23 cellular contexts compared by ENCODE assay signal in the genomic region with DNA sequence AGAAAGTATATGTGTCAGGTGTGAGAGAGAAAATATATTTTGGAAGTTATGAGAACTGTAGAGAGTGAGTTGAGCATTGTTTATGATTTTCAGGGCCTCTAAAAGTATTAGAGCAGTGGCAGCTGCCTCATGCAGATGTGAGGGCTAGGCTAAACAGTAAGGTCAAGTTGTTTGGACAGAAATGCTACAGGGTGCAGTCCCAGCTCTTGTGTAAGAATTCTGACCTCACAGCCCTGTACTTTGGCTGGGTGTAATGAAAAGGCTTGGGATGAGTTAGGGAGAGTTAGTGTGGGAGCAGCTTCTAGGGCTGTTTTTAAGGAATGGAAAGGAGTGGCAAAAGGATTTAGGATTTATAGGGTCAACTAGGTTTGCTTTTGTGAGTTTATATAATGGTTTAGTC.
"Had no signal": no experiment of that assay in that cellular context is flagged by ENCODE, and none has a peak within 500 bp of the region (broad histone marks: within the 10 kb centered on the region; RNA-seq: fewer than 3 reads in every experiment).

No MANE protein-coding gene starts in this region.

- H3K36me3 ChIP-seq: gastroesophageal sphincter, heart left ventricle, left lung, prostate gland, right atrium auricular region, spleen, thoracic aorta, transverse colon, vagina had no signal

- H3K9me3 ChIP-seq: gastroesophageal sphincter, prostate gland, right atrium auricular region, thoracic aorta, transverse colon, vagina had no signal

- ATAC-seq: foreskin keratinocyte; gastroesophageal sphincter; heart left ventricle; left cardiac atrium; left lung; naive thymus-derived CD8-positive, alpha-beta T cell; sciatic nerve; stimulated activated memory B cell treated with anti-CD40 and anti-IgM and Interleukin-4, amounts not matched to agents 10 μg/mL and 1 μg/mL and 100 μg/mL, for 72 hours had no signal

- H3K27ac ChIP-seq: dorsolateral prefrontal cortex, foreskin keratinocyte, gastroesophageal sphincter, heart left ventricle, hepatocyte, left lung, prostate gland, right atrium auricular region, skin epidermis, spleen, thoracic aorta, transverse colon, vagina had no signal

- H3K4me2 ChIP-seq: hepatocyte had no signal

- H2AFZ ChIP-seq: hepatocyte had no signal

- H3K4me3 ChIP-seq: dorsolateral prefrontal cortex, gastroesophageal sphincter, heart left ventricle, hepatocyte, left lung, prostate gland, right atrium auricular region, skin epidermis, spleen, thoracic aorta, transverse colon, vagina had no signal

- H3K4me1 ChIP-seq: foreskin keratinocyte, gastroesophageal sphincter, heart left ventricle, left lung, prostate gland, right atrium auricular region, spleen, transverse colon, vagina had no signal

- H3K79me2 ChIP-seq: hepatocyte had no signal

- DNase-seq: cerebellar nuclear complex; dorsolateral prefrontal cortex; effector CD4-positive, alpha-beta T cell; foreskin keratinocyte; heart left ventricle; left cardiac atrium; left lung; mammary epithelial cell; naive thymus-derived CD8-positive, alpha-beta T cell; nephron progenitor cell; nucleus accumbens; spleen; stimulated activated CD4-positive, alpha-beta T cell treated with anti-CD3 and anti-CD28 coated beads, Interleukin-4, amount 100 ng/mL, for 4 hours; transverse colon had no signal

- H3K27me3 ChIP-seq: dorsolateral prefrontal cortex, foreskin keratinocyte, gastroesophageal sphincter, heart left ventricle, hepatocyte, left lung, right atrium auricular region, spleen, transverse colon, vagina had no signal
